Comparison of ENCODE assay signal across 9 cellular contexts in the genomic region with DNA sequence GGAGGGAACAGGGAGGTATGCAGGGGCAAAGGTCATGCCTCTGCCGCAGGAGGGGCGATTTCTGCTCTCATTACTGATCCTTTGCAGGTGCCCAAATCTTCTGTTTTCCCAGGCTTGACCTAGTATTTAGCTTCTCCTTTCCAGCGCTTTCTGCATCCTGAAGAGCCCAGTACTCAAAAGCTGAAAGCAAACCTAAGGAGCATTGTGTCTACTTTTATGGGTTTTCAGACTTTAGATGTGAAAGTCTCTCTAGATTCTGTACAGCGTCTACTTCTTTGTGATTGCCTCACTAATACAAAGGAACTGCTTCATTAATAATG. TPM values are rescaled to one million over a fixed set of nuclear protein-coding genes. Genes with fewer than 3 reads are reported as not detected.
DNase-seq lines count a peak whose midpoint lies in the region; ATAC-seq, FAIRE-seq and TF ChIP-seq lines count a peak whose summit lies in the region.
"Had no signal": no experiment of that assay in that cellular context is flagged by ENCODE, and none has a peak within 500 bp of the region (broad histone marks: within the 10 kb centered on the region; RNA-seq: fewer than 3 reads in every experiment).

No MANE protein-coding gene starts in this region.

- H3K4me3 Mint-ChIP-seq in activated naive CD4-positive, alpha-beta T cell treated with anti-CD3 and anti-CD28 coated beads, Interleukin-2, amount 50 U/mL, for 24 hours, result peak overlapping the region; percentile 99

- no peaks in the 10 kb centered on the region for H3K9me3 Mint-ChIP-seq in activated naive CD4-positive, alpha-beta T cell treated with anti-CD3 and anti-CD28 coated beads, Interleukin-2, amount 50 U/mL, for 24 hours

- in situ Hi-C loops in K562 (cut with MboI), result loop anchor here (25.0 kb wide), 1 partner anchor 341 kb away; no protein-coding TSS in a partner anchor

- H3K9ac ChIP-seq in K562 (ENCODE audit: insufficient read depth in 1 of 2, low read depth in 2 of 2, low read length in 2 of 2), result peak overlapping the region; percentile 81 to 93

- H3K4me1 ChIP-seq in K562 (replicated peaks in 1 of 2; ENCODE audit: control insufficient read depth in 2 of 2, insufficient read depth in 2 of 2, low read length in 2 of 2) (peaks cover 10 to 25% of the 10 kb centered on the region in 2 experiments), lower lobe of right lung (peaks cover 62% of the 10 kb centered on the region), upper lobe of left lung (peaks cover 44 to 64% (median 50%) of the 10 kb centered on the region in 4 donors)

- peak overlapping the region; percentile 84 for H3K4me3 ChIP-seq in K562
- H3K4me3 ChIP-seq in lower lobe of right lung, result peak overlapping the region; percentile 85
- H3K4me3 ChIP-seq in upper lobe of left lung, result peak overlapping the region; percentile 74 to 86 (median 82)

- TF ChIP-seq RAD21 in K562 (CRISPR knock-in tag; conservative IDR thresholded peaks at IDR 0.05 in 1 of 2, IDR thresholded peaks at IDR 0.05 in 1 of 2), result no peak

- no peaks in the 10 kb centered on the region for H3K9me1 ChIP-seq in K562 (ENCODE audit: control insufficient read depth, insufficient read depth, low read length)

- H3K36me3 Mint-ChIP-seq in activated naive CD4-positive, alpha-beta T cell treated with anti-CD3 and anti-CD28 coated beads, Interleukin-2, amount 50 U/mL, for 24 hours, result peaks cover 6% of the 10 kb centered on the region

- DNase-seq in activated naive CD4-positive, alpha-beta T cell (lab: John Stamatoyannopoulos, UW), result no peak
- DNase-seq in K562 (ENCODE audit: extremely low read depth in 1 of 4, low spot score in 3 of 4) (no peak), lower lobe of right lung (no peak), upper lobe of left lung (no peak), pons (ENCODE audit: low spot score) (no peak), epidermal melanocyte (ENCODE audit: insufficient read length, low spot score) (no peak)

- TF ChIP-seq CTCF in K562 (IDR thresholded peaks at IDR 0.05 in 2 of 3, conservative IDR thresholded peaks at IDR 0.05 in 1 of 3; ENCODE audit: insufficient read depth in 2 of 3, low read depth in 1 of 3, low read length in 3 of 3) (no peak), lower lobe of right lung (IDR thresholded peaks at IDR 0.05) (no peak), upper lobe of left lung (IDR thresholded peaks at IDR 0.05) (no peak)

- H3K27ac Mint-ChIP-seq in activated naive CD4-positive, alpha-beta T cell treated with anti-CD3 and anti-CD28 coated beads, Interleukin-2, amount 50 U/mL, for 24 hours, result peak overlapping the region; percentile 80

- H3K36me3 ChIP-seq in K562 (ENCODE audit: control insufficient read depth, insufficient read depth, low read length), result peaks cover 15% of the 10 kb centered on the region; the same call in 2 of the 3 replicates
- no peaks in the 10 kb centered on the region for H3K36me3 ChIP-seq in lower lobe of right lung
- H3K36me3 ChIP-seq in upper lobe of left lung, result peaks cover 0 to 3% (median 0%) of the 10 kb centered on the region in 4 donors

- intact Hi-C loops in K562 (cut with micrococcal nuclease), result no loop called here
- intact Hi-C loops in lower lobe of right lung (cut with DNase I), result no loop called here

- peak overlapping the region; percentile 87 for H2AFZ ChIP-seq in K562 (ENCODE audit: low read depth, low read length)

- ATAC-seq in K562 (no peak), lower lobe of right lung (peak in 1 of 2 donors; percentile 1), upper lobe of left lung (ENCODE audit: low FRiP score in 2 of 2) (no peak), GM21576 (IDR thresholded peaks at IDR 0.05; ENCODE audit: unreplicated experiment) (no peak)

- TF ChIP-seq EP300 in K562 (IDR thresholded peaks at IDR 0.05; ENCODE audit: low read length), result no peak
- TF ChIP-seq EP300 in upper lobe of left lung (IDR thresholded peaks at IDR 0.05), result no peak

- no peak for FAIRE-seq in K562 (lab: Jason Lieb, UNC)

- POLR2A ChIA-PET in K562 (lab: Yijun Ruan, JAX), result interaction anchor here (0.6 to 1.2 kb wide), 10 partner anchors 9 to 350 kb away, joined by 3 to 12 read pairs (median 3); no protein-coding TSS in a partner anchor

- 3% methylated on average over 4 of the region's 4 CpGs for WGBS in K562 (ENCODE audit: insufficient coverage, low coverage, missing lambda C conversion rate)
- WGBS in upper lobe of left lung, 2 donors, result 0 to 2% methylated on average over 4 of the region's 4 CpGs

- H3K27ac ChIP-seq in K562 (ENCODE audit: extremely low read depth, low read depth, low read length) (peak overlapping the region; percentile 75), lower lobe of right lung (peak overlapping the region; percentile 86), upper lobe of left lung (peak overlapping the region; percentile 86 to 93 (median 90))

- peaks cover 55% of the 10 kb centered on the region for H3K79me2 ChIP-seq in K562 (ENCODE audit: control insufficient read depth, insufficient read depth, low read length)

- TF ChIP-seq POLR2A in K562 (conservative IDR thresholded peaks at IDR 0.05), result no peak
- TF ChIP-seq POLR2A in upper lobe of left lung (IDR thresholded peaks at IDR 0.05), result no peak

- peak overlapping the region; percentile 97 for H3K4me2 ChIP-seq in K562 (ENCODE audit: insufficient read depth, low read length)

- CTCF ChIA-PET in K562 (lab: Yijun Ruan, JAX; ENCODE audit: low intra/inter-chr PET ratio), result no interaction called here

- peaks cover 17% of the 10 kb centered on the region for H3K27me3 Mint-ChIP-seq in activated naive CD4-positive, alpha-beta T cell treated with anti-CD3 and anti-CD28 coated beads, Interleukin-2, amount 50 U/mL, for 24 hours

- H3K9me3 ChIP-seq in K562 (replicated peaks; ENCODE audit: control insufficient read depth, insufficient read depth, low read depth, low read length), result no peaks in the 10 kb centered on the region
- no peaks in the 10 kb centered on the region for H3K9me3 ChIP-seq in lower lobe of right lung
- H3K9me3 ChIP-seq in upper lobe of left lung, result no peaks in the 10 kb centered on the region

- peaks cover 14% of the 10 kb centered on the region; the same call in 1 of the 2 replicates for H4K20me1 ChIP-seq in K562 (replicated peaks; ENCODE audit: control insufficient read depth, insufficient read depth, low read length)

- H3K27me3 ChIP-seq in K562 (ENCODE audit: control insufficient read depth in 2 of 2, insufficient read depth in 2 of 2, low read length in 2 of 2) (no peaks in the 10 kb centered on the region), lower lobe of right lung (ENCODE audit: low read depth) (peaks cover under 1% of the 10 kb centered on the region), upper lobe of left lung (peaks cover 0 to 6% (median under 1%) of the 10 kb centered on the region in 4 donors)

- BruUV-seq in K562 (replicated peaks; lab: Mats Ljungman, UMichigan), result no TSS peak

- H3K4me1 Mint-ChIP-seq in activated naive CD4-positive, alpha-beta T cell treated with anti-CD3 and anti-CD28 coated beads, Interleukin-2, amount 50 U/mL, for 24 hours, result peaks cover 50% of the 10 kb centered on the region

RNA-seq across cellular contexts. Expression of gene GBF1, which starts 0.6 kb away (rescaled TPM):
- 75.4 and 122 TPM in 2 replicates for total RNA-seq in K562 (2011; cell fraction: chromatin; rRNA removed; ENCODE audit: low replicate concordance)
- total RNA-seq in K562 (2011; cell fraction: nucleolus; rRNA removed), result 51.5 and 52.9 TPM in 2 replicates
- 48.7 and 49.8 TPM in 2 replicates for total RNA-seq in K562 (2011; cell fraction: nucleoplasm; rRNA removed)
- 11.1 and 13.5 TPM in 2 replicates for total RNA-seq in K562 (2014; rRNA removed)
- total RNA-seq in K562 (2014; rRNA removed; fragmentation: Illumina TruSeq; extraction: Trizol), result 9.4 and 10.0 TPM in 2 replicates
- total RNA-seq in K562 (2015; rRNA removed; fragmentation: Illumina TruSeq; extraction: Trizol), result 10.3 and 11.4 TPM in 2 replicates
- total RNA-seq in K562 (2021), result 25.0 and 28.0 TPM in 2 replicates
- 8.7 and 19.9 TPM in 2 replicates for polyA plus RNA-seq in K562 (2011; rRNA removed)
- 8.4 and 10.0 TPM in 2 replicates for polyA plus RNA-seq in K562 (2011; cell fraction: cytosol; rRNA removed)
- polyA plus RNA-seq in K562 (2011; cell fraction: nucleus; rRNA removed), result 40.7 and 41.9 TPM in 2 replicates
- polyA plus RNA-seq in K562 (2012), result 19.5 and 27.2 TPM in 2 replicates
- 21.4 and 22.8 TPM in 2 replicates for polyA plus RNA-seq in K562 (2014; fragmentation: Illumina TruSeq; extraction: Trizol)
- 1 to 10 TPM in 1 of 2 experiments, under 1 TPM in 1; 0.69 to 1.3 TPM for polyA plus RNA-seq in K562 (2014; fragmentation: Nextera tagmentation; extraction: Ambion mirVana)
- polyA plus RNA-seq in K562 (2014; rRNA removed), result 9.9 and 11.3 TPM in 2 replicates
- polyA minus RNA-seq in K562 (2011; rRNA and poly(A)+ RNA removed), result 22.8 and 34.0 TPM in 2 replicates
- 24.3 and 30.0 TPM in 2 replicates for polyA minus RNA-seq in K562 (2011; cell fraction: cytosol; rRNA and poly(A)+ RNA removed)
- polyA minus RNA-seq in K562 (2011; cell fraction: nucleus; rRNA and poly(A)+ RNA removed), result 24.9 and 58.9 TPM in 2 replicates
- 40.3 TPM for total RNA-seq in lower lobe of right lung
- 10 to 100 TPM; 36.7 to 59.7 (median 44.4) TPM for total RNA-seq in upper lobe of left lung

RNA-seq across cellular contexts. Expression of gene PITX3, which starts 4.6 kb away (rescaled TPM):
- not detected in 2 replicates for total RNA-seq in K562 (2011; cell fraction: chromatin; rRNA removed; ENCODE audit: low replicate concordance)
- 0.17 and 0.53 TPM in 2 replicates for total RNA-seq in K562 (2011; cell fraction: nucleolus; rRNA removed)
- total RNA-seq in K562 (2011; cell fraction: nucleoplasm; rRNA removed), result not detected in 2 replicates
- 0.37 and 0.95 TPM in 2 replicates for total RNA-seq in K562 (2014; rRNA removed)
- not detected in 2 replicates for total RNA-seq in K562 (2014; rRNA removed; fragmentation: Illumina TruSeq; extraction: Trizol)
- not detected in 2 replicates for total RNA-seq in K562 (2015; rRNA removed; fragmentation: Illumina TruSeq; extraction: Trizol)
- 0.56 and 0.98 TPM in 2 replicates for total RNA-seq in K562 (2021)
- not detected in 2 replicates for polyA plus RNA-seq in K562 (2011; rRNA removed)
- 0.12 and 0.60 TPM in 2 replicates for polyA plus RNA-seq in K562 (2011; cell fraction: cytosol; rRNA removed)
- 0.10 and 0.11 TPM in 2 replicates for polyA plus RNA-seq in K562 (2011; cell fraction: nucleus; rRNA removed)
- polyA plus RNA-seq in K562 (2012), result 0.07 TPM in 1 of 2 replicates, not detected in the other
- 0.11 TPM in 1 of 2 replicates, not detected in the other for polyA plus RNA-seq in K562 (2014; fragmentation: Illumina TruSeq; extraction: Trizol)
- polyA plus RNA-seq in K562 (2014; fragmentation: Nextera tagmentation; extraction: Ambion mirVana), result not detected
- 0.30 and 0.32 TPM in 2 replicates for polyA plus RNA-seq in K562 (2014; rRNA removed)
- polyA minus RNA-seq in K562 (2011; rRNA and poly(A)+ RNA removed), result not detected in 2 replicates
- not detected in 2 replicates for polyA minus RNA-seq in K562 (2011; cell fraction: cytosol; rRNA and poly(A)+ RNA removed)
- not detected in 2 replicates for polyA minus RNA-seq in K562 (2011; cell fraction: nucleus; rRNA and poly(A)+ RNA removed)
- not detected for total RNA-seq in lower lobe of right lung
- total RNA-seq in upper lobe of left lung, result under 1 TPM in 1 of 6 donors, not detected in 5; 0.61 TPM
- total RNA-seq: RPMI7951 had no signal

RNA-seq across cellular contexts. Expression of gene ELOVL3, which starts 19.8 kb away (rescaled TPM):
- total RNA-seq in K562 (2011; cell fraction: chromatin; rRNA removed; ENCODE audit: low replicate concordance), result 0.32 and 1.4 TPM in 2 replicates
- 1.5 and 1.6 TPM in 2 replicates for total RNA-seq in K562 (2011; cell fraction: nucleolus; rRNA removed)
- total RNA-seq in K562 (2011; cell fraction: nucleoplasm; rRNA removed), result 1.6 and 2.0 TPM in 2 replicates
- total RNA-seq in K562 (2014; rRNA removed) (0.32 and 1.3 TPM in 2 replicates), K562 (2014; rRNA removed; fragmentation: Illumina TruSeq; extraction: Trizol) (0.87 and 1.3 TPM in 2 replicates), K562 (2015; rRNA removed; fragmentation: Illumina TruSeq; extraction: Trizol) (0.75 and 0.87 TPM in 2 replicates), K562 (2021) (0.86 and 1.2 TPM in 2 replicates), lower lobe of right lung (0.92 TPM), upper lobe of left lung (1 to 10 TPM in 2 of 6 donors, under 1 TPM in 1, not detected in 3; 0.46 to 2.7 (median 1.1) TPM)
- polyA plus RNA-seq in K562 (2011; rRNA removed) (1.9 and 3.0 TPM in 2 replicates), K562 (2014; fragmentation: Illumina TruSeq; extraction: Trizol) (1.3 and 1.5 TPM in 2 replicates), K562 (2014; fragmentation: Nextera tagmentation; extraction: Ambion mirVana) (1 to 10 TPM; 2.5 to 3.3 TPM), K562 (2014; rRNA removed) (0.86 and 1.3 TPM in 2 replicates)
- polyA plus RNA-seq in K562 (2011; cell fraction: cytosol; rRNA removed), result 2.1 and 2.9 TPM in 2 replicates
- 0.69 and 1.2 TPM in 2 replicates for polyA plus RNA-seq in K562 (2011; cell fraction: nucleus; rRNA removed)
- polyA plus RNA-seq in K562 (2012), result 0.47 and 0.51 TPM in 2 replicates
- polyA minus RNA-seq in K562 (2011; rRNA and poly(A)+ RNA removed), result 0.84 and 1.1 TPM in 2 replicates
- polyA minus RNA-seq in K562 (2011; cell fraction: cytosol; rRNA and poly(A)+ RNA removed), result not detected in 2 replicates
- 0.13 and 1.1 TPM in 2 replicates for polyA minus RNA-seq in K562 (2011; cell fraction: nucleus; rRNA and poly(A)+ RNA removed)
